ENCODE assay signal across 18 cellular contexts in genomic region chr2:231193216-231193615, GRCh38.
"Had no signal": no experiment of that assay in that cellular context is flagged by ENCODE, and none has a peak within 500 bp of the region (broad histone marks: within the 10 kb centered on the region; RNA-seq: fewer than 3 reads in every experiment).

No MANE protein-coding gene starts in this region.

- H3K4me3 ChIP-seq: ascending aorta, heart right ventricle, left lung, upper lobe of left lung had no signal

- H3K27ac Mint-ChIP-seq: activated T-cell treated with anti-CD3 and anti-CD28 coated beads, Interleukin-2, amount 50 U/mL, for 72 hours; naive thymus-derived CD4-positive, alpha-beta T cell had no signal

- H3K27ac ChIP-seq: WERI-Rb-1 had no signal

- H3K36me3 ChIP-seq: ascending aorta, heart right ventricle, left lung, upper lobe of left lung, WERI-Rb-1 had no signal

- ATAC-seq: activated T-cell treated with anti-CD3 and anti-CD28 coated beads, Interleukin-2, amount 50 U/mL, for 72 hours; naive thymus-derived CD4-positive, alpha-beta T cell had no signal

- H3K4me3 Mint-ChIP-seq: activated T-cell treated with anti-CD3 and anti-CD28 coated beads, Interleukin-2, amount 50 U/mL, for 72 hours; central memory CD8-positive, alpha-beta T cell had no signal

- H3K9me3 ChIP-seq: ascending aorta, heart right ventricle, left lung, upper lobe of left lung had no signal

- H3K36me3 Mint-ChIP-seq: naive thymus-derived CD4-positive, alpha-beta T cell had no signal

- H3K9me3 Mint-ChIP-seq: activated T-cell treated with anti-CD3 and anti-CD28 coated beads, Interleukin-2, amount 50 U/mL, for 72 hours; central memory CD8-positive, alpha-beta T cell had no signal

- DNase-seq: activated CD4-positive, alpha-beta T cell treated with anti-CD3 and anti-CD28 coated beads for 1 hour; activated effector memory CD4-positive, alpha-beta T cell treated with anti-CD3 and anti-CD28 coated beads, Interleukin-2, amount 50 U/mL, for 16 hours; activated naive CD4-positive, alpha-beta T cell treated with anti-CD3 and anti-CD28 coated beads, Interleukin-2, amount 50 U/mL, for 16 hours; activated T-cell treated with anti-CD3 and anti-CD28 coated beads, Interleukin-2, amount 50 U/mL, for 72 hours; cortex of kidney; heart right ventricle; left lung; naive thymus-derived CD4-positive, alpha-beta T cell; posterior cingulate gyrus; retina; stimulated activated CD4-positive, alpha-beta T cell treated with anti-CD3 and anti-CD28 coated beads, Interleukin-12 subunit alpha, Interleukin-12 subunit beta, amount 100 ng/mL, for 4 hours; stimulated activated CD4-positive, alpha-beta T cell treated with anti-CD3 and anti-CD28 coated beads, Interleukin-1b, Interleukin-23, amount 100 ng/mL, for 48 hours; stimulated activated naive CD4-positive, alpha-beta T cell treated with Interleukin-2 at 50 U/mL for 16 hours; T-helper 2 cell; upper lobe of left lung; WERI-Rb-1 had no signal

- H3K27me3 ChIP-seq: ascending aorta, upper lobe of left lung had no signal
